ENCODE assay signal across 18 cellular contexts in genomic region chr18:75364512-75364911, GRCh38.
DNase-seq lines count a peak whose midpoint lies in the region; ATAC-seq and TF ChIP-seq lines count a peak whose summit lies in the region.
"Had no signal": no experiment of that assay in that cellular context is flagged by ENCODE, and none has a peak within 500 bp of the region (broad histone marks: within the 10 kb centered on the region; RNA-seq: fewer than 3 reads in every experiment).

No MANE protein-coding gene starts in this region.

- POLR2A ChIA-PET in HCT116 (lab: Charles Lee): no interaction called here

- no peak overlapping the region for H3K18ac ChIP-seq in mesenchymal stem cell (ENCODE audit: low read depth in 1 of 2, low read length in 2 of 2)

- CTCF ChIA-PET in HCT116 (lab: Charles Lee): no interaction called here

- H2BK15ac ChIP-seq in mesenchymal stem cell (ENCODE audit: low read depth, poor library complexity, severe bottlenecking): no peak overlapping the region

- H4K91ac ChIP-seq in mesenchymal stem cell (ENCODE audit: low read length): no peak overlapping the region

- H3K36me3 ChIP-seq in HCT116 (ENCODE audit: control insufficient read depth in 1 of 2, insufficient read depth in 2 of 2, low read length in 2 of 2) (no peaks in the 10 kb centered on the region), mesenchymal stem cell (ENCODE audit: control insufficient read depth in 1 of 2, insufficient read depth in 2 of 2, low read depth in 1 of 2, low read length in 2 of 2) (no peaks in the 10 kb centered on the region), hepatocyte (replicated peaks; ENCODE audit: insufficient read depth, low read depth) (no peaks in the 10 kb centered on the region)
- H3K36me3 ChIP-seq: left lung, neutrophil had no signal

- no peak overlapping the region for H3K4me3 Mint-ChIP-seq in activated T-cell treated with anti-CD3 and anti-CD28 coated beads, Interleukin-2, amount 50 U/mL, for 72 hours
- H3K4me3 Mint-ChIP-seq in activated T-cell treated with anti-CD3 and anti-CD28 coated beads, Interleukin-2, amount 50 U/mL, for 4 hours: no peak overlapping the region
- H3K4me3 Mint-ChIP-seq: CD8-positive, alpha-beta T cell had no signal

- no peak overlapping the region for H3K4me2 ChIP-seq in HCT116 (ENCODE audit: low read length)
- no peak overlapping the region for H3K4me2 ChIP-seq in mesenchymal stem cell (ENCODE audit: low read length, poor library complexity, severe bottlenecking)
- H3K4me2 ChIP-seq in hepatocyte: no peak overlapping the region

- no peak overlapping the region for H3K27ac Mint-ChIP-seq in activated T-cell treated with anti-CD3 and anti-CD28 coated beads, Interleukin-2, amount 50 U/mL, for 72 hours
- H3K27ac Mint-ChIP-seq: activated T-helper 2 cell treated with anti-CD3 and anti-CD28 coated beads, Interferon-gamma antibody, Interleukin-2, Interleukin-4, amounts not matched to agents 10 μg/mL and 5 μg/mL and 100 μg/mL, durations not matched to agents 14 hours and 24 hours and 36 hours; CD8-positive, alpha-beta T cell had no signal

- H4K8ac ChIP-seq in mesenchymal stem cell (ENCODE audit: low read length): no peak overlapping the region

- WGBS in mesenchymal stem cell: 69% methylated on average over 7 of the region's 7 CpGs
- 73% methylated on average over 7 of the region's 7 CpGs for WGBS in hepatocyte (ENCODE audit: low lambda C conversion rate, missing lambda C conversion rate)

- intact Hi-C loops in HCT116 (cut with micrococcal nuclease): no loop called here

- DNase-seq in activated T-cell treated with anti-CD3 and anti-CD28 coated beads, Interleukin-2, amount 50 U/mL, for 72 hours: peak in 1 of 2 donors; percentile 5
- no peak for DNase-seq in activated T-cell treated with anti-CD3 and anti-CD28 coated beads, Interleukin-2, amount 50 U/mL, for 4 hours
- DNase-seq in HCT116 (ENCODE audit: low read depth, low spot score): no peak
- peak; percentile 61 for DNase-seq in NCI-H345 treated with DMSO at 0.1 percent for 48 hours (lab: John Stamatoyannopoulos, UW; ENCODE audit: unreplicated experiment)
- peak; percentile 39 for DNase-seq in mesenchymal stem cell
- DNase-seq in GM03348 (ENCODE audit: low spot score): no peak
- no peak for DNase-seq in stimulated activated CD4-positive, alpha-beta T cell treated with anti-CD3 and anti-CD28 coated beads, Interleukin-12 subunit alpha, Interleukin-12 subunit beta, amount 100 ng/mL, for 4 hours
- DNase-seq in hepatocyte (ENCODE audit: low spot score): no peak
- DNase-seq: ACHN; caudate nucleus; CD8-positive, alpha-beta T cell; GOT3; left lung; NK-92 treated with Interleukin-12 subunit alpha and Interleukin-12 subunit beta, amount 100 ng/mL, for 24 hours; stimulated activated naive CD4-positive, alpha-beta T cell treated with Interleukin-2 at 50 U/mL for 16 hours had no signal

- no TSS peak for BruUV-seq in HCT116 (replicated peaks; lab: Mats Ljungman, UMichigan)

- H3K9ac ChIP-seq in HCT116 (ENCODE audit: low read length) (no peak overlapping the region), mesenchymal stem cell (ENCODE audit: low read length) (no peak overlapping the region)

- no peak overlapping the region for H2AK5ac ChIP-seq in mesenchymal stem cell (ENCODE audit: low read length, severe bottlenecking)

- H3K4me3 ChIP-seq in HCT116 (replicated peaks in 1 of 2; ENCODE audit: low read depth in 1 of 2, low read length in 2 of 2): no peak overlapping the region
- no peak overlapping the region for H3K4me3 ChIP-seq in mesenchymal stem cell (ENCODE audit: insufficient read depth in 1 of 2, low read depth in 1 of 2, low read length in 2 of 2)
- no peak overlapping the region for H3K4me3 ChIP-seq in hepatocyte
- H3K4me3 ChIP-seq: K562, left lung had no signal

- H2BK5ac ChIP-seq in mesenchymal stem cell (ENCODE audit: low read depth, low read length, poor library complexity, severe bottlenecking): no peak overlapping the region

- TF ChIP-seq CTCF in HCT116 (IDR thresholded peaks at IDR 0.05 in 2 of 3, conservative IDR thresholded peaks at IDR 0.05 in 1 of 3; ENCODE audit: borderline replicate concordance in 1 of 3, insufficient read depth in 1 of 3, low read depth in 2 of 3, low read length in 2 of 3) (no peak), hepatocyte (IDR thresholded peaks at IDR 0.05; ENCODE audit: poor library complexity) (no peak)

- H3K4me1 ChIP-seq in HCT116 (ENCODE audit: control insufficient read depth in 1 of 2, insufficient read depth in 2 of 2, low read length in 2 of 2) (no peaks in the 10 kb centered on the region), mesenchymal stem cell (ENCODE audit: control insufficient read depth, insufficient read depth, low read depth, low read length) (peaks cover 12% of the 10 kb centered on the region), hepatocyte (ENCODE audit: insufficient read depth) (no peaks in the 10 kb centered on the region)
- H3K4me1 ChIP-seq: left lung had no signal

- peaks cover 6% of the 10 kb centered on the region for H3K4me1 Mint-ChIP-seq in activated T-cell treated with anti-CD3 and anti-CD28 coated beads, Interleukin-2, amount 50 U/mL, for 72 hours (ENCODE audit: low read depth)
- H3K4me1 Mint-ChIP-seq in activated T-cell treated with anti-CD3 and anti-CD28 coated beads, Interleukin-2, amount 50 U/mL, for 4 hours (ENCODE audit: low read depth): no peaks in the 10 kb centered on the region

- no peak overlapping the region for H3K14ac ChIP-seq in mesenchymal stem cell (ENCODE audit: low read length in 2 of 2)

- H3K79me2 ChIP-seq in HCT116 (ENCODE audit: insufficient read depth, low read length) (no peaks in the 10 kb centered on the region), hepatocyte (no peaks in the 10 kb centered on the region)

- H3K9me3 ChIP-seq in HCT116 (ENCODE audit: control insufficient read depth in 1 of 2, insufficient read depth in 1 of 2, low read depth in 1 of 2, low read length in 2 of 2) (no peaks in the 10 kb centered on the region), mesenchymal stem cell (ENCODE audit: control insufficient read depth, low read length) (no peaks in the 10 kb centered on the region), hepatocyte (ENCODE audit: low read depth) (no peaks in the 10 kb centered on the region)
- H3K9me3 ChIP-seq: left lung, neutrophil had no signal

- TF ChIP-seq POLR2A in HCT116 (IDR thresholded peaks at IDR 0.05; ENCODE audit: borderline replicate concordance, extremely low read depth, insufficient read depth, insufficient read length): no peak

- H4K20me1 ChIP-seq in HCT116 (ENCODE audit: insufficient read depth) (no peaks in the 10 kb centered on the region), hepatocyte (ENCODE audit: insufficient read depth, poor library complexity, severe bottlenecking) (no peaks in the 10 kb centered on the region)

- RAD21 ChIA-PET in HCT116 (lab: Charles Lee; ENCODE audit: low non-redundant PET in 1 of 2, low total read pairs in 2 of 2, uncharacterized antibody in 2 of 2, unreplicated experiment in 2 of 2): no interaction called here

- H2BK120ac ChIP-seq in mesenchymal stem cell (ENCODE audit: low read depth, low read length): no peak overlapping the region

- no peaks in the 10 kb centered on the region for H3K36me3 Mint-ChIP-seq in activated T-cell treated with anti-CD3 and anti-CD28 coated beads, Interleukin-2, amount 50 U/mL, for 72 hours (ENCODE audit: insufficient read depth in 2 of 2)
- H3K36me3 Mint-ChIP-seq in activated T-cell treated with anti-CD3 and anti-CD28 coated beads, Interleukin-2, amount 50 U/mL, for 4 hours (ENCODE audit: insufficient read depth): no peaks in the 10 kb centered on the region
- H3K36me3 Mint-ChIP-seq: CD8-positive, alpha-beta T cell had no signal

- H2AFZ ChIP-seq in HCT116 (ENCODE audit: low read depth, low read length, poor library complexity, severe bottlenecking): peak overlapping the region; percentile 9
- H2AFZ ChIP-seq in mesenchymal stem cell (ENCODE audit: low read depth, low read length): no peak overlapping the region
- no peak overlapping the region for H2AFZ ChIP-seq in hepatocyte

- H3K9me2 ChIP-seq in HCT116 (ENCODE audit: insufficient read depth): no peaks in the 10 kb centered on the region
- no peaks in the 10 kb centered on the region for H3K9me2 ChIP-seq in hepatocyte (replicated peaks; ENCODE audit: insufficient read depth)

- H3K27me3 ChIP-seq in HCT116 (ENCODE audit: insufficient read depth, low read length): no peaks in the 10 kb centered on the region
- peaks cover 9 to 16% of the 10 kb centered on the region in 2 experiments for H3K27me3 ChIP-seq in mesenchymal stem cell (ENCODE audit: control insufficient read depth in 1 of 2, insufficient read depth in 1 of 2, low read length in 2 of 2)
- H3K27me3 ChIP-seq in hepatocyte: no peaks in the 10 kb centered on the region
- H3K27me3 ChIP-seq: neutrophil had no signal

- peak; percentile 65 to 81 for ATAC-seq in activated T-cell treated with anti-CD3 and anti-CD28 coated beads, Interleukin-2, amount 50 U/mL, for 72 hours (replicated peaks in 1 of 2)
- no peak for ATAC-seq in activated T-cell treated with anti-CD3 and anti-CD28 coated beads, Interleukin-2, amount 50 U/mL, for 4 hours
- no peak for ATAC-seq in HCT116
- ATAC-seq: CD8-positive, alpha-beta T cell; K562; left lung had no signal

- no peaks in the 10 kb centered on the region for H3K27me3 Mint-ChIP-seq in activated T-cell treated with anti-CD3 and anti-CD28 coated beads, Interleukin-2, amount 50 U/mL, for 72 hours (ENCODE audit: low read depth)
- H3K27me3 Mint-ChIP-seq in activated T-cell treated with anti-CD3 and anti-CD28 coated beads, Interleukin-2, amount 50 U/mL, for 4 hours (ENCODE audit: low read depth): peaks cover 3% of the 10 kb centered on the region

- no peak overlapping the region for H2BK12ac ChIP-seq in mesenchymal stem cell (ENCODE audit: low read length in 2 of 2)

- no peaks in the 10 kb centered on the region for H3K79me1 ChIP-seq in mesenchymal stem cell (replicated peaks; ENCODE audit: low read length, poor library complexity, severe bottlenecking)

- no peak overlapping the region for H3K4ac ChIP-seq in mesenchymal stem cell (ENCODE audit: low read depth in 1 of 2, low read length in 2 of 2)

- no peak overlapping the region for H3K23ac ChIP-seq in mesenchymal stem cell (ENCODE audit: low read length in 2 of 2)

- no peaks in the 10 kb centered on the region for H3K9me3 Mint-ChIP-seq in activated T-cell treated with anti-CD3 and anti-CD28 coated beads, Interleukin-2, amount 50 U/mL, for 72 hours
- no peaks in the 10 kb centered on the region for H3K9me3 Mint-ChIP-seq in activated T-cell treated with anti-CD3 and anti-CD28 coated beads, Interleukin-2, amount 50 U/mL, for 4 hours
- H3K9me3 Mint-ChIP-seq: activated T-helper 2 cell treated with anti-CD3 and anti-CD28 coated beads, Interferon-gamma antibody, Interleukin-2, Interleukin-4, amounts not matched to agents 10 μg/mL and 5 μg/mL and 100 μg/mL, durations not matched to agents 14 hours and 24 hours and 36 hours; CD8-positive, alpha-beta T cell had no signal

- no peak for TF ChIP-seq RAD21 in HCT116 (IDR thresholded peaks at IDR 0.05; ENCODE audit: low read depth)

- H3K27ac ChIP-seq in HCT116 (ENCODE audit: low read depth, low read length) (no peak overlapping the region), mesenchymal stem cell (ENCODE audit: low read length, poor library complexity, severe bottlenecking) (no peak overlapping the region), hepatocyte (no peak overlapping the region)
- H3K27ac ChIP-seq: left lung, neutrophil had no signal

TF ChIP-seq in HCT116, 20 proteins besides CTCF, POLR2A, EP300 and RAD21 (continues in another document):
- TF ChIP-seq SP1 (IDR thresholded peaks at IDR 0.05; ENCODE audit: low read depth): no peak
- TF ChIP-seq POLR2AphosphoS5 (IDR thresholded peaks at IDR 0.05; ENCODE audit: low read depth, low read length): no peak

Comparison
In these comparisons a context has a peak if more than half of its experiments do, and no peak if none do; other contexts are left out.
1. ATAC-seq: peak in activated T-cell treated with anti-CD3 and anti-CD28 coated beads, Interleukin-2, amount 50 U/mL, for 72 hours (2 of 2); none in activated T-cell treated with anti-CD3 and anti-CD28 coated beads, Interleukin-2, amount 50 U/mL, for 4 hours (0 of 2) and HCT116 (single experiment).
2. DNase-seq: peak in NCI-H345 treated with DMSO at 0.1 percent for 48 hours (single experiment) and mesenchymal stem cell (single experiment); none in activated T-cell treated with anti-CD3 and anti-CD28 coated beads, Interleukin-2, amount 50 U/mL, for 4 hours (single experiment), HCT116 (single experiment), GM03348 (single experiment), stimulated activated CD4-positive, alpha-beta T cell treated with anti-CD3 and anti-CD28 coated beads, Interleukin-12 subunit alpha, Interleukin-12 subunit beta, amount 100 ng/mL, for 4 hours (single experiment) and hepatocyte (single experiment).